ENCODE assay signal across 17 cellular contexts in genomic region chr13:72469932-72470331, GRCh38.
DNase-seq lines count a peak whose midpoint lies in the region; TF ChIP-seq lines count a peak whose summit lies in the region.
"Had no signal": no experiment of that assay in that cellular context is flagged by ENCODE, and none has a peak within 500 bp of the region (broad histone marks: within the 10 kb centered on the region; RNA-seq: fewer than 3 reads in every experiment).

No MANE protein-coding gene starts in this region.

- no peaks in the 10 kb centered on the region for H3K36me3 ChIP-seq in adipocyte (ENCODE audit: control insufficient read depth, insufficient read depth, low read length, severe bottlenecking)
- H3K36me3 ChIP-seq in testis (ENCODE audit: low read depth, missing control alignments), result no peaks in the 10 kb centered on the region
- H3K36me3 ChIP-seq: BE2C had no signal

- no peak for TF ChIP-seq POLR2A in testis (IDR thresholded peaks at IDR 0.05)

- intact Hi-C loops in testis (cut with DNase I; ENCODE audit: low total_unique reads), result no loop called here

- no peak for TF ChIP-seq CTCF in testis (IDR thresholded peaks at IDR 0.05)

- no peak overlapping the region for H3K4me3 ChIP-seq in adipocyte (ENCODE audit: low read length)
- H3K4me3 ChIP-seq in testis, result no peak overlapping the region
- H3K4me3 ChIP-seq: GM23248 had no signal

- H3K4me1 ChIP-seq in adipocyte (ENCODE audit: control insufficient read depth, insufficient read depth, low read length) (no peaks in the 10 kb centered on the region), testis (no peaks in the 10 kb centered on the region)
- H3K4me1 ChIP-seq: BE2C had no signal

- H3K27me3 ChIP-seq in adipocyte (replicated peaks; ENCODE audit: control insufficient read depth, insufficient read depth, low read length), result no peaks in the 10 kb centered on the region
- no peaks in the 10 kb centered on the region for H3K27me3 ChIP-seq in testis
- H3K27me3 ChIP-seq: BE2C had no signal

- DNase-seq in adipocyte (ENCODE audit: low read depth) (peak; percentile 1), cerebellar cortex (ENCODE audit: low spot score) (peak; percentile 88), inferior parietal cortex (ENCODE audit: extremely low spot score) (peak; percentile 12), testis (peak; percentile 22), HK-2 (ENCODE audit: unreplicated experiment) (no peak), DMS53 (lab: John Stamatoyannopoulos, UW) (no peak), NCI-H748 (lab: John Stamatoyannopoulos, UW; ENCODE audit: unreplicated experiment) (no peak)
- DNase-seq: ACHN; BE2C; CD4-positive, CD25-positive, alpha-beta regulatory T cell; CD8-positive, alpha-beta memory T cell; COR-L47; DMS 273 treated with DMSO at 0.1 percent for 48 hours; GDM1; GM23248; HCEC 1CT; IMR-90 had no signal

- no peaks in the 10 kb centered on the region for H3K9me3 ChIP-seq in adipocyte (ENCODE audit: control insufficient read depth, low read length)
- no peaks in the 10 kb centered on the region for H3K9me3 ChIP-seq in testis
- H3K9me3 ChIP-seq: BE2C had no signal

- no peak overlapping the region for H3K9ac ChIP-seq in adipocyte (ENCODE audit: low read length)
- H3K9ac ChIP-seq: GM23248 had no signal

- peak overlapping the region in 1 of 2 donors; percentile 70 for H3K27ac ChIP-seq in testis
- H3K27ac ChIP-seq: GM23248 had no signal

Comparison
In these comparisons a context has a peak if more than half of its experiments do, and no peak if none do; other contexts are left out.
1. DNase-seq: peak in adipocyte (single experiment), cerebellar cortex (single experiment), inferior parietal cortex (single experiment) and testis (single experiment); none in HK-2 (single experiment), DMS53 (single experiment) and NCI-H748 (single experiment).